Comparison of ENCODE assay signal across 1 cellular context in the genomic region with DNA sequence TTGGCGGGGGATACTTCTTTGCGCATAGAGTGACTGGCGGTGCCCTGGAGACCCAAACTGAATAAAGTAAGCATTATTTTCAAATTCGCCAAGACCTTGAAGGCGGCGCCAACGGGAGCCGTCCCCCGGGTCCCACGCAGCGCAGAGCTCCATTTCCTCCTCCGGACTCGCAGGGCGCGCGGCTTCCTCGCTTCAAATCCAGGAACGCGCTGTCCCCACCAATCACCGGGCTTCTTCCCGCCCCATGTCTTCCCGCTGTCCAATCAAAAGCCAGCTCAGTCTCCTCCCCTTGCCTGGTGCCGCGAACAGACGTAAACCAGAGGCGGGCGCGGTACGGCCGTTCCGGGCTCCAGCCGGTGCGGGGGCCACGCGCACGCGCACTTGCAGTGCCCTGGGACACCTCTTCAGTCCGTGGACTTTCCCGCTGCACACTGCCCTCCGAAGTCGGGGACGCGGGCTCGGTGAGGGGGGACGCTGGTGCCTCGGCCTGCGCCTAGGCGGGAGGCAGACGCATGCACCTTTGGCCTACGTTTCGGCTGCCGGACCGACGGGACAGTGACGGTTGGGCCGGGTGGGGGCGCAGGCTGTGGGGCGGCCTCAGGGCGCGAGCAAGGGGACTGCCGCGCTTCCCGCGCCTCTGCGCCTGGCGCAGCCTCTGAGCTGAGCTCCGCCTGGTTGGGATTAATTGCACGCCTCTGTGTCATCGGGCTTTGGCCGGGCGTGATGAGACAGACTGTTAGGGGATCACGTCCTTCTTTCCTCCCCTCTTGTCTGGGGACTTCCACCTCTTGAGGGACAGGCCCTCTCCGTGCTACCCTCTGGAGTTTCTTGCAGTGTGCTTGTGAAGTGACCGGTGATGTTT.
TF ChIP-seq lines count a peak whose summit lies in the region.

A gene with protein sequence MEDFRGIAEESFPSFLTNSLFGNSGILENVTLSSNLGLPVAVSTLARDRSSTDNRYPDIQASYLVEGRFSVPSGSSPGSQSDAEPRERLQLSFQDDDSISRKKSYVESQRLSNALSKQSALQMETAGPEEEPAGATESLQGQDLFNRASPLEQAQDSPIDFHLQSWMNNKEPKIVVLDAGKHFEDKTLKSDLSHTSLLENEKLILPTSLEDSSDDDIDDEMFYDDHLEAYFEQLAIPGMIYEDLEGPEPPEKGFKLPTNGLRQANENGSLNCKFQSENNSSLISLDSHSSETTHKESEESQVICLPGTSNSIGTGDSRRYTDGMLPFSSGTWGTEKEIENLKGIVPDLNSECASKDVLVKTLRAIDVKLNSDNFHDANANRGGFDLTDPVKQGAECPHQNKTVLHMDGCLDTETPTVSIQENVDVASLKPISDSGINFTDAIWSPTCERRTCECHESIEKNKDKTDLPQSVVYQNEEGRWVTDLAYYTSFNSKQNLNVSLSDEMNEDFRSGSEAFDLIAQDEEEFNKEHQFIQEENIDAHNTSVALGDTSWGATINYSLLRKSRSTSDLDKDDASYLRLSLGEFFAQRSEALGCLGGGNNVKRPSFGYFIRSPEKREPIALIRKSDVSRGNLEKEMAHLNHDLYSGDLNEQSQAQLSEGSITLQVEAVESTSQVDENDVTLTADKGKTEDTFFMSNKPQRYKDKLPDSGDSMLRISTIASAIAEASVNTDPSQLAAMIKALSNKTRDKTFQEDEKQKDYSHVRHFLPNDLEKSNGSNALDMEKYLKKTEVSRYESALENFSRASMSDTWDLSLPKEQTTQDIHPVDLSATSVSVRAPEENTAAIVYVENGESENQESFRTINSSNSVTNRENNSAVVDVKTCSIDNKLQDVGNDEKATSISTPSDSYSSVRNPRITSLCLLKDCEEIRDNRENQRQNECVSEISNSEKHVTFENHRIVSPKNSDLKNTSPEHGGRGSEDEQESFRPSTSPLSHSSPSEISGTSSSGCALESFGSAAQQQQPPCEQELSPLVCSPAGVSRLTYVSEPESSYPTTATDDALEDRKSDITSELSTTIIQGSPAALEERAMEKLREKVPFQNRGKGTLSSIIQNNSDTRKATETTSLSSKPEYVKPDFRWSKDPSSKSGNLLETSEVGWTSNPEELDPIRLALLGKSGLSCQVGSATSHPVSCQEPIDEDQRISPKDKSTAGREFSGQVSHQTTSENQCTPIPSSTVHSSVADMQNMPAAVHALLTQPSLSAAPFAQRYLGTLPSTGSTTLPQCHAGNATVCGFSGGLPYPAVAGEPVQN (N-terminal part only) (plus strand): TSS at position 386 of the 862 bp plus-strand sequence. CDS start 8,063 bp downstream, outside the sequence.

TF ChIP-seq in WTC11, 78 proteins besides CTCF, POLR2A, EP300 and RAD21 (continued from another document):
- TF ChIP-seq, protein P1, sequence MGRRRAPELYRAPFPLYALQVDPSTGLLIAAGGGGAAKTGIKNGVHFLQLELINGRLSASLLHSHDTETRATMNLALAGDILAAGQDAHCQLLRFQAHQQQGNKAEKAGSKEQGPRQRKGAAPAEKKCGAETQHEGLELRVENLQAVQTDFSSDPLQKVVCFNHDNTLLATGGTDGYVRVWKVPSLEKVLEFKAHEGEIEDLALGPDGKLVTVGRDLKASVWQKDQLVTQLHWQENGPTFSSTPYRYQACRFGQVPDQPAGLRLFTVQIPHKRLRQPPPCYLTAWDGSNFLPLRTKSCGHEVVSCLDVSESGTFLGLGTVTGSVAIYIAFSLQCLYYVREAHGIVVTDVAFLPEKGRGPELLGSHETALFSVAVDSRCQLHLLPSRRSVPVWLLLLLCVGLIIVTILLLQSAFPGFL (CRISPR knock-in tag; IDR thresholded peaks at IDR 0.05; ENCODE audit: borderline replicate concordance), result no peak
- TF ChIP-seq MYBL2 (CRISPR knock-in tag; IDR thresholded peaks at IDR 0.05) (peak; percentile 98), ESRRA (CRISPR knock-in tag; IDR thresholded peaks at IDR 0.05; ENCODE audit: borderline replicate concordance) (no peak; the same call in 1 of the 2 replicates), CREM (CRISPR knock-in tag; IDR thresholded peaks at IDR 0.05) (peak; percentile 47; the same call in 1 of the 2 replicates), TP53 (CRISPR knock-in tag; IDR thresholded peaks at IDR 0.05) (0 out of 2 replicates have a peak, but pooled peaks have one; percentile 56), NR1H2 (CRISPR knock-in tag; IDR thresholded peaks at IDR 0.05) (no peak), CREB1 (CRISPR knock-in tag; IDR thresholded peaks at IDR 0.05) (peak; percentile 32; the same call in 1 of the 2 replicates), JAZF1 (CRISPR knock-in tag; IDR thresholded peaks at IDR 0.05) (no peak)
- TF ChIP-seq, protein P2, sequence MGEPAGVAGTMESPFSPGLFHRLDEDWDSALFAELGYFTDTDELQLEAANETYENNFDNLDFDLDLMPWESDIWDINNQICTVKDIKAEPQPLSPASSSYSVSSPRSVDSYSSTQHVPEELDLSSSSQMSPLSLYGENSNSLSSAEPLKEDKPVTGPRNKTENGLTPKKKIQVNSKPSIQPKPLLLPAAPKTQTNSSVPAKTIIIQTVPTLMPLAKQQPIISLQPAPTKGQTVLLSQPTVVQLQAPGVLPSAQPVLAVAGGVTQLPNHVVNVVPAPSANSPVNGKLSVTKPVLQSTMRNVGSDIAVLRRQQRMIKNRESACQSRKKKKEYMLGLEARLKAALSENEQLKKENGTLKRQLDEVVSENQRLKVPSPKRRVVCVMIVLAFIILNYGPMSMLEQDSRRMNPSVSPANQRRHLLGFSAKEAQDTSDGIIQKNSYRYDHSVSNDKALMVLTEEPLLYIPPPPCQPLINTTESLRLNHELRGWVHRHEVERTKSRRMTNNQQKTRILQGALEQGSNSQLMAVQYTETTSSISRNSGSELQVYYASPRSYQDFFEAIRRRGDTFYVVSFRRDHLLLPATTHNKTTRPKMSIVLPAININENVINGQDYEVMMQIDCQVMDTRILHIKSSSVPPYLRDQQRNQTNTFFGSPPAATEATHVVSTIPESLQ (CRISPR knock-in tag; IDR thresholded peaks at IDR 0.05), result no peak
- TF ChIP-seq, protein P3, sequence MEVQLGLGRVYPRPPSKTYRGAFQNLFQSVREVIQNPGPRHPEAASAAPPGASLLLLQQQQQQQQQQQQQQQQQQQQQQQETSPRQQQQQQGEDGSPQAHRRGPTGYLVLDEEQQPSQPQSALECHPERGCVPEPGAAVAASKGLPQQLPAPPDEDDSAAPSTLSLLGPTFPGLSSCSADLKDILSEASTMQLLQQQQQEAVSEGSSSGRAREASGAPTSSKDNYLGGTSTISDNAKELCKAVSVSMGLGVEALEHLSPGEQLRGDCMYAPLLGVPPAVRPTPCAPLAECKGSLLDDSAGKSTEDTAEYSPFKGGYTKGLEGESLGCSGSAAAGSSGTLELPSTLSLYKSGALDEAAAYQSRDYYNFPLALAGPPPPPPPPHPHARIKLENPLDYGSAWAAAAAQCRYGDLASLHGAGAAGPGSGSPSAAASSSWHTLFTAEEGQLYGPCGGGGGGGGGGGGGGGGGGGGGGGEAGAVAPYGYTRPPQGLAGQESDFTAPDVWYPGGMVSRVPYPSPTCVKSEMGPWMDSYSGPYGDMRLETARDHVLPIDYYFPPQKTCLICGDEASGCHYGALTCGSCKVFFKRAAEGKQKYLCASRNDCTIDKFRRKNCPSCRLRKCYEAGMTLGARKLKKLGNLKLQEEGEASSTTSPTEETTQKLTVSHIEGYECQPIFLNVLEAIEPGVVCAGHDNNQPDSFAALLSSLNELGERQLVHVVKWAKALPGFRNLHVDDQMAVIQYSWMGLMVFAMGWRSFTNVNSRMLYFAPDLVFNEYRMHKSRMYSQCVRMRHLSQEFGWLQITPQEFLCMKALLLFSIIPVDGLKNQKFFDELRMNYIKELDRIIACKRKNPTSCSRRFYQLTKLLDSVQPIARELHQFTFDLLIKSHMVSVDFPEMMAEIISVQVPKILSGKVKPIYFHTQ (CRISPR knock-in tag; IDR thresholded peaks at IDR 0.05), result no peak
- TF ChIP-seq, protein P4, sequence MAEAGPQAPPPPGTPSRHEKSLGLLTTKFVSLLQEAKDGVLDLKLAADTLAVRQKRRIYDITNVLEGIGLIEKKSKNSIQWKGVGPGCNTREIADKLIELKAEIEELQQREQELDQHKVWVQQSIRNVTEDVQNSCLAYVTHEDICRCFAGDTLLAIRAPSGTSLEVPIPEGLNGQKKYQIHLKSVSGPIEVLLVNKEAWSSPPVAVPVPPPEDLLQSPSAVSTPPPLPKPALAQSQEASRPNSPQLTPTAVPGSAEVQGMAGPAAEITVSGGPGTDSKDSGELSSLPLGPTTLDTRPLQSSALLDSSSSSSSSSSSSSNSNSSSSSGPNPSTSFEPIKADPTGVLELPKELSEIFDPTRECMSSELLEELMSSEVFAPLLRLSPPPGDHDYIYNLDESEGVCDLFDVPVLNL (CRISPR knock-in tag; IDR thresholded peaks at IDR 0.05; ENCODE audit: borderline replicate concordance, low read depth), result peak; percentile 88
- TF ChIP-seq, protein P5, sequence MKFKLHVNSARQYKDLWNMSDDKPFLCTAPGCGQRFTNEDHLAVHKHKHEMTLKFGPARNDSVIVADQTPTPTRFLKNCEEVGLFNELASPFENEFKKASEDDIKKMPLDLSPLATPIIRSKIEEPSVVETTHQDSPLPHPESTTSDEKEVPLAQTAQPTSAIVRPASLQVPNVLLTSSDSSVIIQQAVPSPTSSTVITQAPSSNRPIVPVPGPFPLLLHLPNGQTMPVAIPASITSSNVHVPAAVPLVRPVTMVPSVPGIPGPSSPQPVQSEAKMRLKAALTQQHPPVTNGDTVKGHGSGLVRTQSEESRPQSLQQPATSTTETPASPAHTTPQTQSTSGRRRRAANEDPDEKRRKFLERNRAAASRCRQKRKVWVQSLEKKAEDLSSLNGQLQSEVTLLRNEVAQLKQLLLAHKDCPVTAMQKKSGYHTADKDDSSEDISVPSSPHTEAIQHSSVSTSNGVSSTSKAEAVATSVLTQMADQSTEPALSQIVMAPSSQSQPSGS (CRISPR knock-in tag; IDR thresholded peaks at IDR 0.05; ENCODE audit: borderline replicate concordance, low read depth), result no peak
- TF ChIP-seq, protein P6, sequence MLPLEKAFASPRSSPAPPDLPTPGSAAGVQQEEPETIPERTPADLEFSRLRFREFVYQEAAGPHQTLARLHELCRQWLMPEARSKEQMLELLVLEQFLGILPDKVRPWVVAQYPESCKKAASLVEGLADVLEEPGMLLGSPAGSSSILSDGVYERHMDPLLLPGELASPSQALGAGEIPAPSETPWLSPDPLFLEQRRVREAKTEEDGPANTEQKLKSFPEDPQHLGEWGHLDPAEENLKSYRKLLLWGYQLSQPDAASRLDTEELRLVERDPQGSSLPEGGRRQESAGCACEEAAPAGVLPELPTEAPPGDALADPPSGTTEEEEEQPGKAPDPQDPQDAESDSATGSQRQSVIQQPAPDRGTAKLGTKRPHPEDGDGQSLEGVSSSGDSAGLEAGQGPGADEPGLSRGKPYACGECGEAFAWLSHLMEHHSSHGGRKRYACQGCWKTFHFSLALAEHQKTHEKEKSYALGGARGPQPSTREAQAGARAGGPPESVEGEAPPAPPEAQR (CRISPR knock-in tag; IDR thresholded peaks at IDR 0.05), result no peak
- TF ChIP-seq, protein P7, sequence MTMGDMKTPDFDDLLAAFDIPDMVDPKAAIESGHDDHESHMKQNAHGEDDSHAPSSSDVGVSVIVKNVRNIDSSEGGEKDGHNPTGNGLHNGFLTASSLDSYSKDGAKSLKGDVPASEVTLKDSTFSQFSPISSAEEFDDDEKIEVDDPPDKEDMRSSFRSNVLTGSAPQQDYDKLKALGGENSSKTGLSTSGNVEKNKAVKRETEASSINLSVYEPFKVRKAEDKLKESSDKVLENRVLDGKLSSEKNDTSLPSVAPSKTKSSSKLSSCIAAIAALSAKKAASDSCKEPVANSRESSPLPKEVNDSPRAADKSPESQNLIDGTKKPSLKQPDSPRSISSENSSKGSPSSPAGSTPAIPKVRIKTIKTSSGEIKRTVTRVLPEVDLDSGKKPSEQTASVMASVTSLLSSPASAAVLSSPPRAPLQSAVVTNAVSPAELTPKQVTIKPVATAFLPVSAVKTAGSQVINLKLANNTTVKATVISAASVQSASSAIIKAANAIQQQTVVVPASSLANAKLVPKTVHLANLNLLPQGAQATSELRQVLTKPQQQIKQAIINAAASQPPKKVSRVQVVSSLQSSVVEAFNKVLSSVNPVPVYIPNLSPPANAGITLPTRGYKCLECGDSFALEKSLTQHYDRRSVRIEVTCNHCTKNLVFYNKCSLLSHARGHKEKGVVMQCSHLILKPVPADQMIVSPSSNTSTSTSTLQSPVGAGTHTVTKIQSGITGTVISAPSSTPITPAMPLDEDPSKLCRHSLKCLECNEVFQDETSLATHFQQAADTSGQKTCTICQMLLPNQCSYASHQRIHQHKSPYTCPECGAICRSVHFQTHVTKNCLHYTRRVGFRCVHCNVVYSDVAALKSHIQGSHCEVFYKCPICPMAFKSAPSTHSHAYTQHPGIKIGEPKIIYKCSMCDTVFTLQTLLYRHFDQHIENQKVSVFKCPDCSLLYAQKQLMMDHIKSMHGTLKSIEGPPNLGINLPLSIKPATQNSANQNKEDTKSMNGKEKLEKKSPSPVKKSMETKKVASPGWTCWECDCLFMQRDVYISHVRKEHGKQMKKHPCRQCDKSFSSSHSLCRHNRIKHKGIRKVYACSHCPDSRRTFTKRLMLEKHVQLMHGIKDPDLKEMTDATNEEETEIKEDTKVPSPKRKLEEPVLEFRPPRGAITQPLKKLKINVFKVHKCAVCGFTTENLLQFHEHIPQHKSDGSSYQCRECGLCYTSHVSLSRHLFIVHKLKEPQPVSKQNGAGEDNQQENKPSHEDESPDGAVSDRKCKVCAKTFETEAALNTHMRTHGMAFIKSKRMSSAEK (CRISPR knock-in tag; IDR thresholded peaks at IDR 0.05; ENCODE audit: borderline replicate concordance), result no peak
